8 cellular contexts compared by ENCODE assay signal in genomic region chr9:136807281-136808074, GRCh38.
DNase-seq lines count a peak whose midpoint lies in the region; ATAC-seq and TF ChIP-seq lines count a peak whose summit lies in the region.

RABL6 (plus strand) TSS chr9:136807948; CDS start chr9:136808197, 249 bp downstream.

- DNase-seq in SIG-M5 treated with dmso at 0.1 percent for 504 hours (lab: John Stamatoyannopoulos, UW; ENCODE audit: unreplicated experiment) (peak; percentile 82), SIG-M5 (lab: John Stamatoyannopoulos, UW) (no peak), NCI-H2196 treated with DMSO at 0.1 percent for 48 hours (lab: John Stamatoyannopoulos, UW; ENCODE audit: unreplicated experiment) (peak; percentile 40), coronary artery (ENCODE audit: low spot score) (peak; percentile 86), left kidney (ENCODE audit: low read depth, low spot score) (peak; percentile 89)
- DNase-seq in activated CD4-positive, alpha-beta T cell treated with anti-CD3 and anti-CD28 coated beads for 4 hours = peak; percentile 74 to 81
- peak; percentile 82 to 83 for DNase-seq in stimulated activated CD4-positive, alpha-beta T cell treated with anti-CD3 and anti-CD28 coated beads, Interleukin-2, amount 100 ng/mL, for 24 hours

- peak within 1 kb of the TSS; percentile 78 to 93 for H3K27ac ChIP-seq in coronary artery

- TF ChIP-seq CTCF in coronary artery (IDR thresholded peaks at IDR 0.05) = no peak

- H3K4me3 ChIP-seq in coronary artery = peak within 1 kb of the TSS; percentile 89

- ATAC-seq in HG02943 (IDR thresholded peaks at IDR 0.05; ENCODE audit: low read depth, unreplicated experiment) = peak; percentile 87
